34 cellular contexts compared by ENCODE assay signal in the genomic region with DNA sequence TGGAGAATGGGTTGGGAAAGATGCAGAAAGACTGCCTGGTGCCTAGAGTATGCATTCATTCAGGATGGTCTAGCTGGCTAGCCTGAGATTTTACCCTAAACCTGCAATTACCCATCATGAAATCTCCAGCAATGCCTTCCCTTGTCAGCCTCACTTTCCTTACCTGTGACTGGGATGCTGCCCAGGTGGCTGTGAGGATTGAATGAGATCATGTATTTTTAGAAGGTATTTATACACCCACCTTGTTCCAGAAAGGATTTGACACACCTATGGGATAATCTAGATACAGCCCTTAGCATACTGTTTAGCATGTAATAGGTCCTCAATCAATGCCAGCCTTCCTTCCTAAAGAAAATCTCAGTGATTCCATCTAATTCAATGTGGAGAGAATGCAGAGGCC.
"Had no signal": no experiment of that assay in that cellular context is flagged by ENCODE, and none has a peak within 500 bp of the region (broad histone marks: within the 10 kb centered on the region; RNA-seq: fewer than 3 reads in every experiment).

No MANE protein-coding gene starts in this region.

- H3K27ac ChIP-seq: KMS-11 had no signal

- H3K9me3 ChIP-seq: MG63 had no signal

- H3K4me3 ChIP-seq: MG63 had no signal

- H3K4me2 ChIP-seq: KMS-11 had no signal

- H3K36me3 ChIP-seq: MG63 had no signal

- H3K27me3 ChIP-seq: MG63 had no signal

- DNase-seq: Karpas-422, Kasumi-1, MG63, MM.1S, MV-4-11, NCI-H1048, NCI-H1092, NCI-H1092 treated with DMSO at 0.1 percent for 48 hours, NCI-H1105, NCI-H1105 treated with DMSO at 0.1 percent for 48 hours, NCI-H1417, NCI-H1417 treated with DMSO at 0.1 percent for 48 hours, NCI-H1436, NCI-H1436 treated with DMSO at 0.1 percent for 48 hours, NCI-H146, NCI-H1694, NCI-H1694 treated with DMSO at 0.1 percent for 48 hours, NCI-H187, NCI-H187 treated with DMSO at 0.1 percent for 48 hours, NCI-H1930, NCI-H2029, NCI-H2029 treated with DMSO at 0.1 percent for 48 hours, NCI-H2081, NCI-H2081 treated with DMSO at 0.1 percent for 48 hours, NCI-H2107, NCI-H2171, NCI-H2171 treated with DMSO at 0.1 percent for 48 hours, NCI-H2227 treated with DMSO at 0.1 percent for 48 hours, NCI-H226, NCI-H345, NCI-H446, NCI-H446 treated with DMSO at 0.1 percent for 48 hours, NCI-H510A had no signal

- H3K9ac ChIP-seq: KMS-11 had no signal
